ENCODE assay signal across 25 cellular contexts in genomic region chr12:84946753-84947152, GRCh38. TPM values are rescaled to one million over a fixed set of nuclear protein-coding genes. Genes with fewer than 3 reads are reported as not detected.
"Had no signal": no experiment of that assay in that cellular context is flagged by ENCODE, and none has a peak within 500 bp of the region (broad histone marks: within the 10 kb centered on the region; RNA-seq: fewer than 3 reads in every experiment).

No MANE protein-coding gene starts in this region.

- ATAC-seq: K562, Panc1, PC-3, SK-N-SH treated with all-trans-retinoic acid at 6 μM for 48 hours had no signal

- DNase-seq: Kasumi-1, MV-4-11, NCI-H1048, NCI-H1105, NCI-H1417, NCI-H1436 treated with DMSO at 0.1 percent for 48 hours, NCI-H1694, NCI-H187 treated with DMSO at 0.1 percent for 48 hours, NCI-H2029 treated with DMSO at 0.1 percent for 48 hours, NCI-H2171 treated with DMSO at 0.1 percent for 48 hours, NCI-H345, NCI-H446 treated with DMSO at 0.1 percent for 48 hours, NCI-H510A treated with DMSO at 0.1 percent for 48 hours, NCI-H526, NCI-H748 treated with DMSO at 0.1 percent for 48 hours, PC-3, SHP77 had no signal

- H3K27ac Mint-ChIP-seq: IgD-negative memory B cell had no signal

- H3K4me3 Mint-ChIP-seq: IgD-negative memory B cell had no signal

- H3K27me3 Mint-ChIP-seq: IgD-negative memory B cell had no signal

- H3K27ac ChIP-seq: HL-60, KMS-11, RWPE1 had no signal

- H3K36me3 Mint-ChIP-seq: IgD-negative memory B cell had no signal

- H3K9ac ChIP-seq: KMS-11 had no signal

- H3K4me2 ChIP-seq: KMS-11 had no signal

- H3K4me1 Mint-ChIP-seq: IgD-negative memory B cell had no signal

- H3K4me3 ChIP-seq: K562 had no signal

RNA-seq across cellular contexts. Expression of gene SLC6A15, which starts 34.2 kb away (rescaled TPM):
- total RNA-seq: K562, M059J, PC-3 had no signal
- polyA plus RNA-seq: IgD-negative memory B cell, K562 had no signal
